ENCODE assay signal across 18 cellular contexts in the genomic region with DNA sequence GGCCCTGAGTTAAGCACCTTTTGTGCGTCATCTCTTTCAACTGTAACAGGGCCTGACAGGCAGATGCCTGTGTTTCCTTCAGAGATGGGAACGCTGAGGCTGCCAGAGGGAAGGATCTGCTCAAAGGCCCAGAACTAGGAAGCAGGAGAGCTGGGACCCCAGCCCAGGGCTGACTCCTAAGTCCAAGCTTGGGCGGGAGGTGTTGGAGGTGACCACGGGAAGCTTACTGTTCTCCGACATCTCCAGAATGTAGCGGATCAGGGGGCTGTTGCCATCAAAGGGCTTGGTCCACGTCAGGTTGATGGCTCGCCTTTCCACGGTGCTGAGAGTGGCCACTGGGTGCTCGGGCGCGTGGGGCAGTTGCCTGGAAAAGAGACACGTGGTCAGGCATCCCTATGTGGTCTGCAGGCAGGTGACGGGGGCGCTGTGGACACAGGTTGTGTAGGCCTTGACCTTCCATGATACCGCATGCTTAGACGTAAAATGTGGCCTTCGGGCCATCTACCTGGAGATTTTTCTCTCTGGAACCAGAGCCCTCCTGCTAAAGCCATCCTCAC.
DNase-seq lines count a peak whose midpoint lies in the region; ATAC-seq, FAIRE-seq and TF ChIP-seq lines count a peak whose summit lies in the region.
"Had no signal": no experiment of that assay in that cellular context is flagged by ENCODE, and none has a peak within 500 bp of the region (broad histone marks: within the 10 kb centered on the region; RNA-seq: fewer than 3 reads in every experiment).

No MANE protein-coding gene starts in this region.

- in situ Hi-C loops in HepG2 (cut with HindIII; ENCODE audit: extremely low pct_ligation_motif_present, low pct_unique_long_range_greater_than_20kb), result loop anchor here (10.0 kb wide), 1 partner anchor 292 kb away; no protein-coding TSS in a partner anchor

- H3K27ac ChIP-seq in HepG2 (ENCODE audit: extremely low read length, insufficient read depth, low read length) (no peak overlapping the region), right lobe of liver (no peak overlapping the region), kidney (ENCODE audit: low read depth in 2 of 2, low read length in 2 of 2) (no peak overlapping the region), sigmoid colon (no peak overlapping the region), ovary (no peak overlapping the region)
- H3K27ac ChIP-seq: BLaER1 treated with 17β-estradiol and CSF1 and Interleukin-3, amounts not matched to agents 10 nM and 100 nM had no signal

- 43% methylated on average over 18 of the region's 18 CpGs for WGBS in HepG2 (ENCODE audit: low lambda C conversion rate)
- 63% methylated on average over 3 of the region's 18 CpGs for WGBS in right lobe of liver (ENCODE audit: insufficient coverage, low coverage, low lambda C conversion rate, missing lambda C conversion rate)
- WGBS in sigmoid colon, 2 donors, result 89 to 95% methylated on average over 18 of the region's 18 CpGs
- WGBS in ovary, 3 donors, result 88 to 95% (median 90%) methylated on average over 18 of the region's 18 CpGs

- TF ChIP-seq POLR2A in HepG2 (IDR thresholded peaks at IDR 0.05; ENCODE audit: insufficient read depth in 1 of 2, low read depth in 2 of 2, low read length in 2 of 2) (no peak), right lobe of liver (IDR thresholded peaks at IDR 0.05) (no peak), sigmoid colon (IDR thresholded peaks at IDR 0.05) (no peak), ovary (IDR thresholded peaks at IDR 0.05) (no peak)

- H3K36me3 ChIP-seq in HepG2 (replicated peaks in 1 of 2; ENCODE audit: control insufficient read depth in 1 of 2, insufficient read depth in 2 of 2, low read length in 2 of 2), result no peaks in the 10 kb centered on the region
- H3K36me3 ChIP-seq in right lobe of liver, result no peaks in the 10 kb centered on the region
- H3K36me3 ChIP-seq in kidney (ENCODE audit: control insufficient read depth in 1 of 2, insufficient read depth in 2 of 2, low read length in 2 of 2), result no peaks in the 10 kb centered on the region
- no peaks in the 10 kb centered on the region for H3K36me3 ChIP-seq in sigmoid colon
- no peaks in the 10 kb centered on the region for H3K36me3 ChIP-seq in ovary

- no peaks in the 10 kb centered on the region for H3K9me3 ChIP-seq in HepG2 (ENCODE audit: low read length)
- H3K9me3 ChIP-seq in right lobe of liver, result no peaks in the 10 kb centered on the region
- H3K9me3 ChIP-seq in kidney (ENCODE audit: control insufficient read depth in 1 of 2, low read length in 2 of 2), result no peaks in the 10 kb centered on the region
- no peaks in the 10 kb centered on the region for H3K9me3 ChIP-seq in sigmoid colon
- no peaks in the 10 kb centered on the region for H3K9me3 ChIP-seq in ovary
- H3K9me3 ChIP-seq: BLaER1 treated with 17β-estradiol and CSF1 and Interleukin-3, amounts not matched to agents 10 nM and 100 nM had no signal

- TF ChIP-seq CTCF in HepG2 (CRISPR knock-in tag; IDR thresholded peaks at IDR 0.05), result no peak
- TF ChIP-seq CTCF in right lobe of liver (IDR thresholded peaks at IDR 0.05), result no peak
- no peak for TF ChIP-seq CTCF in kidney (IDR thresholded peaks at IDR 0.05; ENCODE audit: borderline replicate concordance, extremely low read depth, insufficient read depth)
- TF ChIP-seq CTCF in sigmoid colon (IDR thresholded peaks at IDR 0.05), result no peak
- no peak for TF ChIP-seq CTCF in ovary (IDR thresholded peaks at IDR 0.05)

- H3K9ac ChIP-seq in HepG2 (ENCODE audit: insufficient read depth, low read depth, low read length) (no peak overlapping the region), kidney (ENCODE audit: low read length in 2 of 2) (no peak overlapping the region)
- H3K9ac ChIP-seq: BLaER1 treated with 17β-estradiol and CSF1 and Interleukin-3, amounts not matched to agents 10 nM and 100 nM had no signal

- DNase-seq in HepG2 (ENCODE audit: low spot score) (no peak), right lobe of liver (no peak), kidney (peak; percentile 56), sigmoid colon (peak; percentile 54), foreskin melanocyte (no peak), ovary (no peak)
- DNase-seq in central memory CD4-positive, alpha-beta T cell, result no peak
- DNase-seq: 8988T; CD8-positive, alpha-beta T cell; DMS153; DMS79; GDM1 had no signal

- no peak for TF ChIP-seq RAD21 in HepG2 (CRISPR knock-in tag; IDR thresholded peaks at IDR 0.05)

- ATAC-seq in HepG2 (peak; percentile 25; the same call in 1 of the 3 replicates), right lobe of liver (no peak)
- ATAC-seq: CD8-positive, alpha-beta T cell; GM23338 had no signal

- no peak overlapping the region for H2AFZ ChIP-seq in HepG2 (ENCODE audit: low read length)
- H2AFZ ChIP-seq: GM23338 had no signal

- no peaks in the 10 kb centered on the region for H3K79me2 ChIP-seq in HepG2 (ENCODE audit: insufficient read depth, low read length)

- TF ChIP-seq EP300 in HepG2 (IDR thresholded peaks at IDR 0.05; ENCODE audit: low read depth in 2 of 2, low read length in 2 of 2) (no peak), HepG2 (CRISPR knock-in tag; IDR thresholded peaks at IDR 0.05; ENCODE audit: borderline replicate concordance) (no peak), sigmoid colon (IDR thresholded peaks at IDR 0.05) (no peak), ovary (IDR thresholded peaks at IDR 0.05) (no peak)

- BruUV-seq in HepG2 (replicated peaks; lab: Mats Ljungman, UMichigan), result no TSS peak

- H3K4me1 ChIP-seq in HepG2 (ENCODE audit: insufficient read depth, low read length) (no peaks in the 10 kb centered on the region), right lobe of liver (no peaks in the 10 kb centered on the region), kidney (ENCODE audit: control insufficient read depth in 1 of 2, insufficient read depth in 1 of 2, low read depth in 1 of 2, low read length in 2 of 2) (no peaks in the 10 kb centered on the region), sigmoid colon (no peaks in the 10 kb centered on the region), ovary (ENCODE audit: insufficient read depth) (no peaks in the 10 kb centered on the region)
- H3K4me1 ChIP-seq: BLaER1 treated with 17β-estradiol and CSF1 and Interleukin-3, amounts not matched to agents 10 nM and 100 nM had no signal

- no peak overlapping the region for H3K4me2 ChIP-seq in HepG2 (ENCODE audit: low read depth, low read length)
- H3K4me2 ChIP-seq: BLaER1 treated with 17β-estradiol and CSF1 and Interleukin-3, amounts not matched to agents 10 nM and 100 nM; GM23338 had no signal

- CTCF ChIA-PET in HepG2 (lab: Yijun Ruan, JAX; ENCODE audit: low intra/inter-chr PET ratio, low total read pairs), result no interaction called here

- H4K20me1 ChIP-seq in HepG2 (ENCODE audit: insufficient read depth, low read length), result no peaks in the 10 kb centered on the region
- H4K20me1 ChIP-seq: BLaER1 treated with 17β-estradiol and CSF1 and Interleukin-3, amounts not matched to agents 10 nM and 100 nM had no signal

- H3K27me3 ChIP-seq in HepG2 (ENCODE audit: control insufficient read depth in 1 of 2, insufficient read depth in 2 of 2, low read length in 2 of 2), result peaks cover 6 to 37% of the 10 kb centered on the region in 2 experiments
- no peaks in the 10 kb centered on the region for H3K27me3 ChIP-seq in right lobe of liver
- no peaks in the 10 kb centered on the region for H3K27me3 ChIP-seq in sigmoid colon
- no peaks in the 10 kb centered on the region for H3K27me3 ChIP-seq in ovary
- H3K27me3 ChIP-seq: BLaER1 treated with 17β-estradiol and CSF1 and Interleukin-3, amounts not matched to agents 10 nM and 100 nM had no signal

- POLR2A ChIA-PET in HepG2 (lab: Yijun Ruan, JAX), result no interaction called here

- FAIRE-seq in HepG2 (lab: Jason Lieb, UNC) (no peak), kidney (lab: Jason Lieb, UNC) (no peak)
- FAIRE-seq: D721Med, GM12892, GM18507, H54 had no signal

- H3K4me3 ChIP-seq in HepG2 (replicated peaks in 1 of 3; ENCODE audit: insufficient read depth in 1 of 3, low read depth in 2 of 3, low read length in 3 of 3), result no peak overlapping the region
- H3K4me3 ChIP-seq in right lobe of liver, result no peak overlapping the region
- no peak overlapping the region for H3K4me3 ChIP-seq in kidney (ENCODE audit: low read length in 2 of 2)
- no peak overlapping the region for H3K4me3 ChIP-seq in sigmoid colon
- H3K4me3 ChIP-seq in ovary, result no peak overlapping the region
- H3K4me3 ChIP-seq: BLaER1 treated with 17β-estradiol and CSF1 and Interleukin-3, amounts not matched to agents 10 nM and 100 nM; GM23338 had no signal

- intact Hi-C loops in HepG2 (cut with micrococcal nuclease; ENCODE audit: unreplicated experiment) (no loop called here), right lobe of liver (cut with DNase I) (no loop called here), kidney (cut with DNase I) (no loop called here), sigmoid colon (cut with DNase I) (no loop called here), ovary (cut with DNase I) (no loop called here)

TF ChIP-seq in HepG2, 621 proteins besides CTCF, POLR2A, EP300 and RAD21:
- no peak for TF ChIP-seq TEAD2 (CRISPR knock-in tag; IDR thresholded peaks at IDR 0.05)
- 0 out of 2 replicates have a peak, but pooled peaks have one; percentile 5 for TF ChIP-seq MNT (IDR thresholded peaks at IDR 0.05)
- no peak for TF ChIP-seq ZMYM2 (CRISPR knock-in tag; IDR thresholded peaks at IDR 0.05)
- no peak for TF ChIP-seq CCAR2 (optimal IDR thresholded peaks at IDR 0.05; ENCODE audit: low read depth, low read length)
TF ChIP-seq in HepG2: peak in this region for 1.

Comparison
In these comparisons a context has a peak if more than half of its experiments do, and no peak if none do; other contexts are left out.
1. DNase-seq: peak in kidney (single experiment) and sigmoid colon (single experiment); none in HepG2 (single experiment), right lobe of liver (0 of 3), foreskin melanocyte (single experiment), central memory CD4-positive, alpha-beta T cell (single experiment) and ovary (0 of 5).